Comparison of ENCODE assay signal across 1 cellular context in genomic region chr16:75420987-75421819, GRCh38.
TF ChIP-seq lines count a peak whose summit lies in the region.

No MANE protein-coding gene starts in this region.

TF ChIP-seq in K562, 482 proteins besides CTCF, POLR2A, EP300 and RAD21 (continued from another document and continues in another):
- TF ChIP-seq, protein P1, sequence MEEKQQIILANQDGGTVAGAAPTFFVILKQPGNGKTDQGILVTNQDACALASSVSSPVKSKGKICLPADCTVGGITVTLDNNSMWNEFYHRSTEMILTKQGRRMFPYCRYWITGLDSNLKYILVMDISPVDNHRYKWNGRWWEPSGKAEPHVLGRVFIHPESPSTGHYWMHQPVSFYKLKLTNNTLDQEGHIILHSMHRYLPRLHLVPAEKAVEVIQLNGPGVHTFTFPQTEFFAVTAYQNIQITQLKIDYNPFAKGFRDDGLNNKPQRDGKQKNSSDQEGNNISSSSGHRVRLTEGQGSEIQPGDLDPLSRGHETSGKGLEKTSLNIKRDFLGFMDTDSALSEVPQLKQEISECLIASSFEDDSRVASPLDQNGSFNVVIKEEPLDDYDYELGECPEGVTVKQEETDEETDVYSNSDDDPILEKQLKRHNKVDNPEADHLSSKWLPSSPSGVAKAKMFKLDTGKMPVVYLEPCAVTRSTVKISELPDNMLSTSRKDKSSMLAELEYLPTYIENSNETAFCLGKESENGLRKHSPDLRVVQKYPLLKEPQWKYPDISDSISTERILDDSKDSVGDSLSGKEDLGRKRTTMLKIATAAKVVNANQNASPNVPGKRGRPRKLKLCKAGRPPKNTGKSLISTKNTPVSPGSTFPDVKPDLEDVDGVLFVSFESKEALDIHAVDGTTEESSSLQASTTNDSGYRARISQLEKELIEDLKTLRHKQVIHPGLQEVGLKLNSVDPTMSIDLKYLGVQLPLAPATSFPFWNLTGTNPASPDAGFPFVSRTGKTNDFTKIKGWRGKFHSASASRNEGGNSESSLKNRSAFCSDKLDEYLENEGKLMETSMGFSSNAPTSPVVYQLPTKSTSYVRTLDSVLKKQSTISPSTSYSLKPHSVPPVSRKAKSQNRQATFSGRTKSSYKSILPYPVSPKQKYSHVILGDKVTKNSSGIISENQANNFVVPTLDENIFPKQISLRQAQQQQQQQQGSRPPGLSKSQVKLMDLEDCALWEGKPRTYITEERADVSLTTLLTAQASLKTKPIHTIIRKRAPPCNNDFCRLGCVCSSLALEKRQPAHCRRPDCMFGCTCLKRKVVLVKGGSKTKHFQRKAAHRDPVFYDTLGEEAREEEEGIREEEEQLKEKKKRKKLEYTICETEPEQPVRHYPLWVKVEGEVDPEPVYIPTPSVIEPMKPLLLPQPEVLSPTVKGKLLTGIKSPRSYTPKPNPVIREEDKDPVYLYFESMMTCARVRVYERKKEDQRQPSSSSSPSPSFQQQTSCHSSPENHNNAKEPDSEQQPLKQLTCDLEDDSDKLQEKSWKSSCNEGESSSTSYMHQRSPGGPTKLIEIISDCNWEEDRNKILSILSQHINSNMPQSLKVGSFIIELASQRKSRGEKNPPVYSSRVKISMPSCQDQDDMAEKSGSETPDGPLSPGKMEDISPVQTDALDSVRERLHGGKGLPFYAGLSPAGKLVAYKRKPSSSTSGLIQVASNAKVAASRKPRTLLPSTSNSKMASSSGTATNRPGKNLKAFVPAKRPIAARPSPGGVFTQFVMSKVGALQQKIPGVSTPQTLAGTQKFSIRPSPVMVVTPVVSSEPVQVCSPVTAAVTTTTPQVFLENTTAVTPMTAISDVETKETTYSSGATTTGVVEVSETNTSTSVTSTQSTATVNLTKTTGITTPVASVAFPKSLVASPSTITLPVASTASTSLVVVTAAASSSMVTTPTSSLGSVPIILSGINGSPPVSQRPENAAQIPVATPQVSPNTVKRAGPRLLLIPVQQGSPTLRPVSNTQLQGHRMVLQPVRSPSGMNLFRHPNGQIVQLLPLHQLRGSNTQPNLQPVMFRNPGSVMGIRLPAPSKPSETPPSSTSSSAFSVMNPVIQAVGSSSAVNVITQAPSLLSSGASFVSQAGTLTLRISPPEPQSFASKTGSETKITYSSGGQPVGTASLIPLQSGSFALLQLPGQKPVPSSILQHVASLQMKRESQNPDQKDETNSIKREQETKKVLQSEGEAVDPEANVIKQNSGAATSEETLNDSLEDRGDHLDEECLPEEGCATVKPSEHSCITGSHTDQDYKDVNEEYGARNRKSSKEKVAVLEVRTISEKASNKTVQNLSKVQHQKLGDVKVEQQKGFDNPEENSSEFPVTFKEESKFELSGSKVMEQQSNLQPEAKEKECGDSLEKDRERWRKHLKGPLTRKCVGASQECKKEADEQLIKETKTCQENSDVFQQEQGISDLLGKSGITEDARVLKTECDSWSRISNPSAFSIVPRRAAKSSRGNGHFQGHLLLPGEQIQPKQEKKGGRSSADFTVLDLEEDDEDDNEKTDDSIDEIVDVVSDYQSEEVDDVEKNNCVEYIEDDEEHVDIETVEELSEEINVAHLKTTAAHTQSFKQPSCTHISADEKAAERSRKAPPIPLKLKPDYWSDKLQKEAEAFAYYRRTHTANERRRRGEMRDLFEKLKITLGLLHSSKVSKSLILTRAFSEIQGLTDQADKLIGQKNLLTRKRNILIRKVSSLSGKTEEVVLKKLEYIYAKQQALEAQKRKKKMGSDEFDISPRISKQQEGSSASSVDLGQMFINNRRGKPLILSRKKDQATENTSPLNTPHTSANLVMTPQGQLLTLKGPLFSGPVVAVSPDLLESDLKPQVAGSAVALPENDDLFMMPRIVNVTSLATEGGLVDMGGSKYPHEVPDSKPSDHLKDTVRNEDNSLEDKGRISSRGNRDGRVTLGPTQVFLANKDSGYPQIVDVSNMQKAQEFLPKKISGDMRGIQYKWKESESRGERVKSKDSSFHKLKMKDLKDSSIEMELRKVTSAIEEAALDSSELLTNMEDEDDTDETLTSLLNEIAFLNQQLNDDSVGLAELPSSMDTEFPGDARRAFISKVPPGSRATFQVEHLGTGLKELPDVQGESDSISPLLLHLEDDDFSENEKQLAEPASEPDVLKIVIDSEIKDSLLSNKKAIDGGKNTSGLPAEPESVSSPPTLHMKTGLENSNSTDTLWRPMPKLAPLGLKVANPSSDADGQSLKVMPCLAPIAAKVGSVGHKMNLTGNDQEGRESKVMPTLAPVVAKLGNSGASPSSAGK (IDR thresholded peaks at IDR 0.05): no peak
- peak; percentile 90 to 91 for TF ChIP-seq NRF1 (conservative IDR thresholded peaks at IDR 0.05 in 1 of 2, IDR thresholded peaks at IDR 0.05 in 1 of 2)
- no peak for TF ChIP-seq ZNF583 (CRISPR knock-in tag; IDR thresholded peaks at IDR 0.05)
- TF ChIP-seq ELF1 (tag; IDR thresholded peaks at IDR 0.05): peak; percentile 74
- no peak for TF ChIP-seq ZNF561 (CRISPR knock-in tag; conservative IDR thresholded peaks at IDR 0.05)
- peak; percentile 66; the same call in 1 of the 2 replicates for TF ChIP-seq ETV1 (tag; conservative IDR thresholded peaks at IDR 0.05; ENCODE audit: low read depth)
- TF ChIP-seq JUND (IDR thresholded peaks at IDR 0.05; ENCODE audit: borderline replicate concordance, low read depth, low read length): no peak
- no peak for TF ChIP-seq JUND (tag; IDR thresholded peaks at IDR 0.05; ENCODE audit: borderline replicate concordance, low read depth, low read length)
- TF ChIP-seq GABPA (tag; conservative IDR thresholded peaks at IDR 0.05; ENCODE audit: low read depth): peak; percentile 85
- TF ChIP-seq YBX1 (IDR thresholded peaks at IDR 0.05): no peak
- TF ChIP-seq, protein P2, sequence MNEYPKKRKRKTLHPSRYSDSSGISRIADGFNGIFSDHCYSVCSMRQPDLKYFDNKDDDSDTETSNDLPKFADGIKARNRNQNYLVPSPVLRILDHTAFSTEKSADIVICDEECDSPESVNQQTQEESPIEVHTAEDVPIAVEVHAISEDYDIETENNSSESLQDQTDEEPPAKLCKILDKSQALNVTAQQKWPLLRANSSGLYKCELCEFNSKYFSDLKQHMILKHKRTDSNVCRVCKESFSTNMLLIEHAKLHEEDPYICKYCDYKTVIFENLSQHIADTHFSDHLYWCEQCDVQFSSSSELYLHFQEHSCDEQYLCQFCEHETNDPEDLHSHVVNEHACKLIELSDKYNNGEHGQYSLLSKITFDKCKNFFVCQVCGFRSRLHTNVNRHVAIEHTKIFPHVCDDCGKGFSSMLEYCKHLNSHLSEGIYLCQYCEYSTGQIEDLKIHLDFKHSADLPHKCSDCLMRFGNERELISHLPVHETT (CRISPR knock-in tag; conservative IDR thresholded peaks at IDR 0.05 in 1 of 2, IDR thresholded peaks at IDR 0.05 in 1 of 2): no peak
- no peak for TF ChIP-seq NFIC (IDR thresholded peaks at IDR 0.05)
- no peak for TF ChIP-seq RFX1 (IDR thresholded peaks at IDR 0.05)
- TF ChIP-seq TBL1XR1 (IDR thresholded peaks at IDR 0.05; ENCODE audit: low read length in 2 of 2): no peak
- 0 out of 2 replicates have a peak, but pooled peaks have one; percentile 46 for TF ChIP-seq ZNF766 (CRISPR knock-in tag; conservative IDR thresholded peaks at IDR 0.05)
- TF ChIP-seq FOXK1 (CRISPR knock-in tag; IDR thresholded peaks at IDR 0.05; ENCODE audit: borderline replicate concordance): no peak
- no peak for TF ChIP-seq CHD4 (IDR thresholded peaks at IDR 0.05; ENCODE audit: insufficient read depth, insufficient replicate concordance, low read depth, low read length, poor library complexity, severe bottlenecking)
- no peak for TF ChIP-seq ZNF41 (CRISPR knock-in tag; conservative IDR thresholded peaks at IDR 0.05)
- no peak for TF ChIP-seq STAG1 (CRISPR knock-in tag; IDR thresholded peaks at IDR 0.05; ENCODE audit: borderline replicate concordance)
- TF ChIP-seq NELFE (IDR thresholded peaks at IDR 0.05; ENCODE audit: insufficient read depth, insufficient read length): no peak
- no peak for TF ChIP-seq GABPB1 (CRISPR knock-in tag; IDR thresholded peaks at IDR 0.05)
- no peak for TF ChIP-seq HIVEP1 (CRISPR knock-in tag; IDR thresholded peaks at IDR 0.05)
- peak in 1 of 3 experiments; percentile 53 for TF ChIP-seq YY1 (IDR thresholded peaks at IDR 0.05; ENCODE audit: borderline replicate concordance in 1 of 3, control insufficient read depth in 1 of 3, extremely low read depth in 1 of 3, insufficient read depth in 3 of 3, insufficient read length in 1 of 3, insufficient replicate concordance in 2 of 3, low read depth in 1 of 3, low read length in 2 of 3)
- TF ChIP-seq ZZZ3 (IDR thresholded peaks at IDR 0.05): no peak
- TF ChIP-seq MTA1 (IDR thresholded peaks at IDR 0.05; ENCODE audit: borderline replicate concordance): no peak
- TF ChIP-seq BACH1 (tag; IDR thresholded peaks at IDR 0.05): no peak
- TF ChIP-seq NFATC3 (IDR thresholded peaks at IDR 0.05): no peak
- TF ChIP-seq, protein P3, sequence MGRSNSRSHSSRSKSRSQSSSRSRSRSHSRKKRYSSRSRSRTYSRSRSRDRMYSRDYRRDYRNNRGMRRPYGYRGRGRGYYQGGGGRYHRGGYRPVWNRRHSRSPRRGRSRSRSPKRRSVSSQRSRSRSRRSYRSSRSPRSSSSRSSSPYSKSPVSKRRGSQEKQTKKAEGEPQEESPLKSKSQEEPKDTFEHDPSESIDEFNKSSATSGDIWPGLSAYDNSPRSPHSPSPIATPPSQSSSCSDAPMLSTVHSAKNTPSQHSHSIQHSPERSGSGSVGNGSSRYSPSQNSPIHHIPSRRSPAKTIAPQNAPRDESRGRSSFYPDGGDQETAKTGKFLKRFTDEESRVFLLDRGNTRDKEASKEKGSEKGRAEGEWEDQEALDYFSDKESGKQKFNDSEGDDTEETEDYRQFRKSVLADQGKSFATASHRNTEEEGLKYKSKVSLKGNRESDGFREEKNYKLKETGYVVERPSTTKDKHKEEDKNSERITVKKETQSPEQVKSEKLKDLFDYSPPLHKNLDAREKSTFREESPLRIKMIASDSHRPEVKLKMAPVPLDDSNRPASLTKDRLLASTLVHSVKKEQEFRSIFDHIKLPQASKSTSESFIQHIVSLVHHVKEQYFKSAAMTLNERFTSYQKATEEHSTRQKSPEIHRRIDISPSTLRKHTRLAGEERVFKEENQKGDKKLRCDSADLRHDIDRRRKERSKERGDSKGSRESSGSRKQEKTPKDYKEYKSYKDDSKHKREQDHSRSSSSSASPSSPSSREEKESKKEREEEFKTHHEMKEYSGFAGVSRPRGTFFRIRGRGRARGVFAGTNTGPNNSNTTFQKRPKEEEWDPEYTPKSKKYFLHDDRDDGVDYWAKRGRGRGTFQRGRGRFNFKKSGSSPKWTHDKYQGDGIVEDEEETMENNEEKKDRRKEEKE (IDR thresholded peaks at IDR 0.05; ENCODE audit: borderline replicate concordance in 1 of 2, control insufficient read depth in 1 of 2, low read depth in 2 of 2, low read length in 1 of 2): no peak
- no peak for TF ChIP-seq IRF1 (CRISPR knock-in tag; IDR thresholded peaks at IDR 0.05; ENCODE audit: borderline replicate concordance)
- no peak for TF ChIP-seq SETDB1 (IDR thresholded peaks at IDR 0.05; ENCODE audit: low read length)
- TF ChIP-seq TEAD1 (CRISPR knock-in tag; IDR thresholded peaks at IDR 0.05): no peak
- TF ChIP-seq RFX7 (CRISPR knock-in tag; IDR thresholded peaks at IDR 0.05): no peak
- 0 out of 2 replicates have a peak, but pooled peaks have one; percentile 41 for TF ChIP-seq ZHX1 (conservative IDR thresholded peaks at IDR 0.05; ENCODE audit: low read length)
- TF ChIP-seq CBFB (CRISPR knock-in tag; IDR thresholded peaks at IDR 0.05): no peak
- TF ChIP-seq, protein P4, sequence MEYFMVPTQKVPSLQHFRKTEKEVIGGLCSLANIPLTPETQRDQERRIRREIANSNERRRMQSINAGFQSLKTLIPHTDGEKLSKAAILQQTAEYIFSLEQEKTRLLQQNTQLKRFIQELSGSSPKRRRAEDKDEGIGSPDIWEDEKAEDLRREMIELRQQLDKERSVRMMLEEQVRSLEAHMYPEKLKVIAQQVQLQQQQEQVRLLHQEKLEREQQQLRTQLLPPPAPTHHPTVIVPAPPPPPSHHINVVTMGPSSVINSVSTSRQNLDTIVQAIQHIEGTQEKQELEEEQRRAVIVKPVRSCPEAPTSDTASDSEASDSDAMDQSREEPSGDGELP (CRISPR knock-in tag; IDR thresholded peaks at IDR 0.05; ENCODE audit: borderline replicate concordance): peak; percentile 11; the same call in 1 of the 2 replicates
- no peak for TF ChIP-seq TAF7 (tag; IDR thresholded peaks at IDR 0.05)
- no peak for TF ChIP-seq CBX5 (IDR thresholded peaks at IDR 0.05; ENCODE audit: borderline replicate concordance, low read depth)
